In genomic region chrX:143661286-143661685, GRCh38 we compare ENCODE assay signal across 28 cellular contexts. TPM values are rescaled to one million over a fixed set of nuclear protein-coding genes. Genes with fewer than 3 reads are reported as not detected.
"Had no signal": no experiment of that assay in that cellular context is flagged by ENCODE, and none has a peak within 500 bp of the region (broad histone marks: within the 10 kb centered on the region; RNA-seq: fewer than 3 reads in every experiment).

No MANE protein-coding gene starts in this region.

- H3K27me3 ChIP-seq: gastrocnemius medialis, neutrophil, right atrium auricular region, sigmoid colon had no signal

- H3K4me1 ChIP-seq: gastrocnemius medialis, heart right ventricle, left ventricle myocardium inferior, right atrium auricular region, sigmoid colon had no signal

- H3K4me3 ChIP-seq: gastrocnemius medialis, heart right ventricle, left ventricle myocardium inferior, lung, right atrium auricular region, sigmoid colon, skin epidermis, thoracic aorta had no signal

- DNase-seq: cortex of kidney; effector memory CD4-positive, alpha-beta T cell; gastrocnemius medialis; heart right ventricle; immature natural killer cell; left ventricle myocardium inferior; mesenchymal stem cell; naive B cell; posterior cingulate gyrus; sigmoid colon; stimulated activated CD4-positive, alpha-beta T cell treated with anti-CD3 and anti-CD28 coated beads, Interleukin-2, amount 100 ng/mL, for 24 hours; stimulated activated CD4-positive, alpha-beta T cell treated with anti-CD3 and anti-CD28 coated beads, Interleukin-4, amount 100 ng/mL, for 4 hours; stimulated activated naive B cell treated with anti-CD40 and anti-IgM and Interleukin-4, amounts not matched to agents 10 μg/mL and 1 μg/mL and 100 μg/mL, for 72 hours; stimulated activated naive CD8-positive, alpha-beta T cell treated with anti-CD3 and anti-CD28 coated beads, Interleukin-15, amount 100 ng/mL, for 72 hours; trophoblast cell had no signal

- ATAC-seq: esophagus mucosa; gastrocnemius medialis; heart right ventricle; stimulated activated naive B cell treated with anti-CD40 and anti-IgM and Interleukin-4, amounts not matched to agents 10 μg/mL and 1 μg/mL and 100 μg/mL, for 72 hours; stimulated activated naive CD8-positive, alpha-beta T cell treated with anti-CD3 and anti-CD28 coated beads, Interleukin-15, amount 100 ng/mL, for 72 hours had no signal

- FAIRE-seq: endometrium, keratinocyte had no signal

- H3K36me3 ChIP-seq: gastrocnemius medialis, heart right ventricle, left ventricle myocardium inferior, neutrophil, right atrium auricular region, sigmoid colon, thoracic aorta had no signal

- H3K9me3 ChIP-seq: gastrocnemius medialis, heart right ventricle, left ventricle myocardium inferior, neutrophil, right atrium auricular region, sigmoid colon, thoracic aorta had no signal

- H3K27ac ChIP-seq: gastrocnemius medialis, heart right ventricle, left ventricle myocardium inferior, neutrophil, right atrium auricular region, sigmoid colon, skin epidermis, thoracic aorta had no signal

RNA-seq across cellular contexts. Expression of gene SLITRK4, which starts 25.4 kb away (rescaled TPM):
- polyA plus RNA-seq: immature natural killer cell, keratinocyte had no signal

RNA-seq across cellular contexts. Expression of gene SPANXN2, which starts 59.3 kb away (rescaled TPM):
- total RNA-seq: esophagus mucosa, fibroblast of villous mesenchyme, gastrocnemius medialis, heart right ventricle, left ventricle myocardium inferior, lung, osteocyte, pulmonary artery endothelial cell, right atrium auricular region, sigmoid colon, subcutaneous adipose tissue, thoracic aorta, urinary bladder had no signal
- polyA plus RNA-seq: heart right ventricle, immature natural killer cell, keratinocyte, lung, sigmoid colon, urinary bladder had no signal
